26 cellular contexts compared by ENCODE assay signal in the genomic region with DNA sequence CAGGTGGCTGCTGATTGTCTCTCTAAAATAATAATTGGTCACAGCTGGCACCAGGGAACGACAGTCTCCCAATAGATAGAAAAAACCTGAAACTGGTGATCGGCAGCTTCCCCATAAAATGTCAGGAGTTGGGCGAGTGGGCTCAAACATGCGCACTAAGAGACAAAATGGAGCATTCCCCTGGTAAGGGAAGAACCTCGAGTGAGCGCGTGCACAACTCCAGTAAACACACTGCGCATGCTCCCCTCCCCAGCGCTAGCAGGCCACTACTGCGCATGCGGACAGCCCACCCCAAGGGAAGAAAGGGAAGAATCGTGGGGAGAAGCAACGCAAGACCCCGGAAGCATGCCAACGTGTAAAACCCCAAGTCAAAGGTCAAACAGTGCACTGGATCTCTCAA. TPM values are rescaled to one million over a fixed set of nuclear protein-coding genes. Genes with fewer than 3 reads are reported as not detected.
DNase-seq lines count a peak whose midpoint lies in the region; ATAC-seq, FAIRE-seq and TF ChIP-seq lines count a peak whose summit lies in the region.
"Had no signal": no experiment of that assay in that cellular context is flagged by ENCODE, and none has a peak within 500 bp of the region (broad histone marks: within the 10 kb centered on the region; RNA-seq: fewer than 3 reads in every experiment).

No MANE protein-coding gene starts in this region.

- H3K4me1 ChIP-seq in H9 (ENCODE audit: insufficient read depth, low read length), result no peaks in the 10 kb centered on the region
- peaks cover 15% of the 10 kb centered on the region for H3K4me1 ChIP-seq in astrocyte (ENCODE audit: insufficient read depth, low read length)
- peaks cover 5% of the 10 kb centered on the region for H3K4me1 ChIP-seq in mesenchymal stem cell (ENCODE audit: control insufficient read depth, insufficient read depth, low read depth, low read length)
- H3K4me1 ChIP-seq in body of pancreas, result no peaks in the 10 kb centered on the region
- H3K4me1 ChIP-seq: A549 had no signal

- no peaks in the 10 kb centered on the region for H3K27me3 ChIP-seq in H9 (ENCODE audit: insufficient read depth, low read length)
- peaks cover 2% of the 10 kb centered on the region for H3K27me3 ChIP-seq in astrocyte (ENCODE audit: insufficient read depth, low read length)
- peaks cover 0 to 9% of the 10 kb centered on the region in 2 experiments for H3K27me3 ChIP-seq in mesenchymal stem cell (ENCODE audit: control insufficient read depth in 1 of 2, insufficient read depth in 1 of 2, low read length in 2 of 2)
- no peaks in the 10 kb centered on the region for H3K27me3 ChIP-seq in body of pancreas
- H3K27me3 ChIP-seq: Peyer's patch had no signal

- H3K36me3 Mint-ChIP-seq in H9 (ENCODE audit: insufficient read depth in 1 of 3, low read depth in 3 of 3) (no peaks in the 10 kb centered on the region), astrocyte (ENCODE audit: low read depth, unreplicated experiment) (no peaks in the 10 kb centered on the region), type B pancreatic cell (no peaks in the 10 kb centered on the region)
- H3K36me3 Mint-ChIP-seq: CD14-positive monocyte; CD8-positive, alpha-beta memory T cell had no signal

- H3K23me2 ChIP-seq in H9 (ENCODE audit: insufficient read length, low read depth, low read length, poor library complexity, severe bottlenecking), result no peaks in the 10 kb centered on the region

- no peak overlapping the region for H2BK5ac ChIP-seq in H9 (ENCODE audit: insufficient read length, low read length)
- no peak overlapping the region for H2BK5ac ChIP-seq in mesenchymal stem cell (ENCODE audit: low read depth, low read length, poor library complexity, severe bottlenecking)

- ATAC-seq in body of pancreas, result no peak
- ATAC-seq: A549, GM12878, HCT116 had no signal

- H2BK12ac ChIP-seq in H9 (ENCODE audit: insufficient read length, low read depth, low read length) (no peak overlapping the region), mesenchymal stem cell (ENCODE audit: low read length in 2 of 2) (no peak overlapping the region)

- H3K9me3 ChIP-seq in H9 (ENCODE audit: control insufficient read depth, low read depth, low read length) (no peaks in the 10 kb centered on the region), astrocyte (ENCODE audit: insufficient read depth, low read depth, low read length) (no peaks in the 10 kb centered on the region), mesenchymal stem cell (ENCODE audit: control insufficient read depth, low read length) (no peaks in the 10 kb centered on the region), body of pancreas (no peaks in the 10 kb centered on the region)
- H3K9me3 ChIP-seq: A549, Peyer's patch had no signal

- no peaks in the 10 kb centered on the region for H3K79me1 ChIP-seq in H9 (ENCODE audit: insufficient read depth, low read depth, low read length, poor library complexity, severe bottlenecking)
- peaks cover 1% of the 10 kb centered on the region for H3K79me1 ChIP-seq in mesenchymal stem cell (replicated peaks; ENCODE audit: low read length, poor library complexity, severe bottlenecking)

- H4K91ac ChIP-seq in H9 (ENCODE audit: insufficient read length, low read depth, low read length) (no peak overlapping the region), mesenchymal stem cell (ENCODE audit: low read length) (no peak overlapping the region)

- H3K14ac ChIP-seq in H9 (ENCODE audit: insufficient read depth, low read length) (no peak overlapping the region), mesenchymal stem cell (ENCODE audit: low read length in 2 of 2) (no peak overlapping the region)

- H3K4ac ChIP-seq in H9 (ENCODE audit: low read depth, low read length), result no peak overlapping the region
- H3K4ac ChIP-seq in mesenchymal stem cell (ENCODE audit: low read depth in 1 of 2, low read length in 2 of 2), result no peak overlapping the region

- H2BK20ac ChIP-seq in H9 (ENCODE audit: low read depth, low read length, poor library complexity, severe bottlenecking), result no peak overlapping the region

- no peak overlapping the region for H4K5ac ChIP-seq in H9 (ENCODE audit: insufficient read length, low read depth, low read length)

- H3K27ac Mint-ChIP-seq in H9 (no peak overlapping the region), astrocyte (ENCODE audit: unreplicated experiment) (peak overlapping the region; percentile 8), type B pancreatic cell (no peak overlapping the region)
- H3K27ac Mint-ChIP-seq: CD14-positive monocyte had no signal

- H3K4me3 ChIP-seq in astrocyte (ENCODE audit: insufficient read depth, low read depth, low read length), result no peak overlapping the region
- H3K4me3 ChIP-seq in mesenchymal stem cell (ENCODE audit: insufficient read depth in 1 of 2, low read depth in 1 of 2, low read length in 2 of 2), result no peak overlapping the region
- no peak overlapping the region for H3K4me3 ChIP-seq in body of pancreas
- H3K4me3 ChIP-seq: A549, GM12878, Peyer's patch had no signal

- no peak overlapping the region for H3T11ph ChIP-seq in H9 (ENCODE audit: low read length)

- H2BK15ac ChIP-seq in H9 (ENCODE audit: low read depth, low read length), result no peak overlapping the region
- H2BK15ac ChIP-seq in mesenchymal stem cell (ENCODE audit: low read depth, poor library complexity, severe bottlenecking), result no peak overlapping the region

- no peaks in the 10 kb centered on the region for H3K36me3 ChIP-seq in astrocyte (ENCODE audit: insufficient read depth, low read length)
- H3K36me3 ChIP-seq in mesenchymal stem cell (ENCODE audit: control insufficient read depth in 1 of 2, insufficient read depth in 2 of 2, low read depth in 1 of 2, low read length in 2 of 2), result peaks cover 0 to 7% of the 10 kb centered on the region in 2 experiments
- no peaks in the 10 kb centered on the region for H3K36me3 ChIP-seq in body of pancreas (replicated peaks in 1 of 2; ENCODE audit: insufficient read depth in 1 of 2, low read depth in 2 of 2)
- H3K36me3 ChIP-seq: Peyer's patch had no signal

- TF ChIP-seq POLR2A in body of pancreas (IDR thresholded peaks at IDR 0.05), result no peak

- H4K20me1 ChIP-seq in H9 (ENCODE audit: control insufficient read depth, insufficient read depth, insufficient read length) (no peaks in the 10 kb centered on the region), astrocyte (ENCODE audit: insufficient read depth, low read length) (no peaks in the 10 kb centered on the region)

- no peak overlapping the region for H3K18ac ChIP-seq in H9 (ENCODE audit: insufficient read length, low read depth, low read length)
- H3K18ac ChIP-seq in mesenchymal stem cell (ENCODE audit: low read depth in 1 of 2, low read length in 2 of 2), result no peak overlapping the region

- no peak overlapping the region for H3K23ac ChIP-seq in H9 (ENCODE audit: insufficient read length, low read depth, low read length)
- no peak overlapping the region for H3K23ac ChIP-seq in mesenchymal stem cell (ENCODE audit: low read length in 2 of 2)

- DNase-seq in H9, result peak; percentile 15
- DNase-seq in astrocyte (ENCODE audit: low read depth), result no peak
- DNase-seq in mesenchymal stem cell, result no peak
- peak; percentile 43 for DNase-seq in type B pancreatic cell (ENCODE audit: extremely low spot score, unreplicated experiment)
- DNase-seq in OCI-M2 (lab: John Stamatoyannopoulos, UW; ENCODE audit: unreplicated experiment), result no peak
- no peak for DNase-seq in NCI-H82 (lab: John Stamatoyannopoulos, UW)
- no peak for DNase-seq in body of pancreas
- DNase-seq: CD8-positive, alpha-beta memory T cell; DMS 273 treated with DMSO at 0.1 percent for 48 hours; DMS79; EL; GDM1; KG1; NCI-H1048; NCI-H1417; NCI-H1694; NCI-H2029 treated with DMSO at 0.1 percent for 48 hours; NCI-H526 treated with DMSO at 0.1 percent for 48 hours; Peyer's patch; SHP77 treated with DMSO at 0.1 percent for 48 hours had no signal

- H3K79me2 ChIP-seq in H9 (ENCODE audit: insufficient read depth, low read length), result no peaks in the 10 kb centered on the region
- H3K79me2 ChIP-seq in astrocyte (ENCODE audit: insufficient read depth, low read length), result no peaks in the 10 kb centered on the region

- H2AK5ac ChIP-seq in H9 (ENCODE audit: insufficient read length, low read length) (no peak overlapping the region), mesenchymal stem cell (ENCODE audit: low read length, severe bottlenecking) (peak overlapping the region; percentile 88)

- 0 out of 4 replicates have a peak, but pooled peaks cover 0 to 3% of the 10 kb centered on the region in 2 experiments for H3K4me1 Mint-ChIP-seq in H9
- peaks cover 31% of the 10 kb centered on the region for H3K4me1 Mint-ChIP-seq in astrocyte (ENCODE audit: low read depth, unreplicated experiment)
- H3K4me1 Mint-ChIP-seq in type B pancreatic cell (ENCODE audit: unreplicated experiment), result peaks cover 4% of the 10 kb centered on the region

- intact Hi-C loops in body of pancreas (cut with DNase I), result no loop called here

- H2AFZ ChIP-seq in H9 (ENCODE audit: low read length) (no peak overlapping the region), astrocyte (ENCODE audit: low read depth, low read length) (no peak overlapping the region), mesenchymal stem cell (ENCODE audit: low read depth, low read length) (no peak overlapping the region)

- no peaks in the 10 kb centered on the region for H3K9me3 Mint-ChIP-seq in H9
- H3K9me3 Mint-ChIP-seq in astrocyte (ENCODE audit: unreplicated experiment), result no peaks in the 10 kb centered on the region
- H3K9me3 Mint-ChIP-seq in type B pancreatic cell, result no peaks in the 10 kb centered on the region
- H3K9me3 Mint-ChIP-seq: CD8-positive, alpha-beta memory T cell had no signal

- no peak overlapping the region for H3K4me2 ChIP-seq in H9 (ENCODE audit: insufficient read depth, insufficient read length, low read length)
- H3K4me2 ChIP-seq in astrocyte (ENCODE audit: low read length), result no peak overlapping the region
- H3K4me2 ChIP-seq in mesenchymal stem cell (ENCODE audit: low read length, poor library complexity, severe bottlenecking), result no peak overlapping the region
- H3K4me2 ChIP-seq: A549 had no signal

- TF ChIP-seq CTCF in H9 (conservative IDR thresholded peaks at IDR 0.05) (no peak), astrocyte (IDR thresholded peaks at IDR 0.05; ENCODE audit: insufficient read depth, low read depth, low read length) (no peak), type B pancreatic cell (conservative IDR thresholded peaks at IDR 0.05) (no peak), body of pancreas (IDR thresholded peaks at IDR 0.05) (no peak)

- no peak overlapping the region for H2BK120ac ChIP-seq in H9 (ENCODE audit: low read depth, low read length, poor library complexity, severe bottlenecking)
- no peak overlapping the region for H2BK120ac ChIP-seq in mesenchymal stem cell (ENCODE audit: low read depth, low read length)

- H3K9ac ChIP-seq in H9 (ENCODE audit: extremely low read depth, insufficient read length, low read length), result no peak overlapping the region
- H3K9ac ChIP-seq in astrocyte (ENCODE audit: low read length), result no peak overlapping the region
- no peak overlapping the region for H3K9ac ChIP-seq in mesenchymal stem cell (ENCODE audit: low read length)

- no peak overlapping the region for H3K56ac ChIP-seq in H9 (ENCODE audit: insufficient read length, low read depth, low read length)

- no peak overlapping the region for H3K4me3 Mint-ChIP-seq in H9
- no peak overlapping the region for H3K4me3 Mint-ChIP-seq in astrocyte (ENCODE audit: unreplicated experiment)
- no peak overlapping the region for H3K4me3 Mint-ChIP-seq in type B pancreatic cell
- H3K4me3 Mint-ChIP-seq: CD8-positive, alpha-beta memory T cell had no signal

- H4K8ac ChIP-seq in H9 (replicated peaks; ENCODE audit: insufficient read length, low read depth, low read length) (no peak overlapping the region), mesenchymal stem cell (ENCODE audit: low read length) (no peak overlapping the region)

- no CpG with 5 or more reads among the region's 15 CpGs for WGBS in H9 (ENCODE audit: extremely low coverage, insufficient read length, low lambda C conversion rate)
- WGBS in mesenchymal stem cell, result 97% methylated on average over 15 of the region's 15 CpGs
- 85 to 91% methylated on average over 13 to 15 of the region's 15 CpGs for WGBS in body of pancreas, 2 donors

- H3K27me3 Mint-ChIP-seq in H9 (ENCODE audit: low read depth) (no peaks in the 10 kb centered on the region), astrocyte (ENCODE audit: low read depth, unreplicated experiment) (no peaks in the 10 kb centered on the region), type B pancreatic cell (peaks cover 5% of the 10 kb centered on the region)
- H3K27me3 Mint-ChIP-seq: CD8-positive, alpha-beta memory T cell had no signal

- FAIRE-seq in astrocyte (lab: Jason Lieb, UNC), result no peak
- FAIRE-seq: A549, GM12878, H1 had no signal

- H3K27ac ChIP-seq in H9 (ENCODE audit: insufficient read length, low read depth, low read length) (no peak overlapping the region), astrocyte (ENCODE audit: low read depth, low read length) (no peak overlapping the region), mesenchymal stem cell (ENCODE audit: low read length, poor library complexity, severe bottlenecking) (no peak overlapping the region), body of pancreas (no peak overlapping the region)
- H3K27ac ChIP-seq: A549, Peyer's patch had no signal

RNA-seq across cellular contexts. Expression of a gene that starts 7.7 kb away (rescaled TPM):
- total RNA-seq in H9 (2021) (2.3 and 2.4 TPM in 2 replicates), astrocyte (5.5 and 5.8 TPM in 2 replicates), type B pancreatic cell (ENCODE audit: low replicate concordance) (7.8 and 15.1 TPM in 2 replicates), body of pancreas (1 to 10 TPM; 1.3 to 9.6 TPM)
- 2.6 TPM for polyA plus RNA-seq in mesenchymal stem cell (2013, experiment 1 of 2)
- polyA plus RNA-seq in mesenchymal stem cell (2013, experiment 2 of 2), result 2.5 TPM

RNA-seq across cellular contexts. Expression of a gene that starts 42.4 kb away (rescaled TPM):
- total RNA-seq in H9 (2021), result not detected in 2 replicates
- total RNA-seq in astrocyte, result 0.22 and 0.52 TPM in 2 replicates
- not detected for polyA plus RNA-seq in mesenchymal stem cell (2013, experiment 1 of 2)
- polyA plus RNA-seq in mesenchymal stem cell (2013, experiment 2 of 2), result not detected
- 0.07 and 0.10 TPM in 2 replicates for total RNA-seq in type B pancreatic cell (ENCODE audit: low replicate concordance)
- total RNA-seq in body of pancreas, result under 1 TPM in 1 of 2 donors, not detected in 1; 0.33 TPM
- total RNA-seq: CD8-positive, alpha-beta memory T cell; GM12878; H1; OCI-LY7; Peyer's patch had no signal
- polyA plus RNA-seq: A549; CD14-positive monocyte; CD8-positive, alpha-beta memory T cell; H1 had no signal

Comparison
In these comparisons a context has a peak if more than half of its experiments do, and no peak if none do; other contexts are left out.
1. DNase-seq: peak in H9 (single experiment) and type B pancreatic cell (single experiment); none in astrocyte (single experiment), mesenchymal stem cell (single experiment), OCI-M2 (single experiment), NCI-H82 (single experiment) and body of pancreas (0 of 4).